1 cellular context compared by ENCODE assay signal in the genomic region with DNA sequence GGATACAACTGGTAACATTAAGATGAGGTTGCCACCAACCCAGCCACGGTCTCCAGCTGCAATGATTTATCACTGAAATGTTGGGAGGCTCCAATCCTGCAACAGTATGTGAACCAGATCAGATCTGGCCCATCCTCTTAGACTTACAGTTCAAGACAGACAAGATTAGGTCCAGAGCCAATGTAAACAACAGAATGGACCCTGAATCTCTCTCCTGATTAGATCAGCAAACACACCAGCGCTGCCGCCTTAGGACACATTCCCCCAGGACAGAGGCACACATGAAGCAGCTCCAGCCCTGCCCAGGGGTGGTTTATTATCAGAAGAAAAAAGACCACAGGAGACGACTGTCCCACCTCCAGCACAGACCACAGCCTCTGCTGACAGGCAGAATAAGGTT.
TF ChIP-seq lines count a peak whose summit lies in the region.

No MANE protein-coding gene starts in this region.

TF ChIP-seq in HepG2, 621 proteins besides CTCF, POLR2A, EP300 and RAD21 (continued from another document):
- TF ChIP-seq, protein P1, sequence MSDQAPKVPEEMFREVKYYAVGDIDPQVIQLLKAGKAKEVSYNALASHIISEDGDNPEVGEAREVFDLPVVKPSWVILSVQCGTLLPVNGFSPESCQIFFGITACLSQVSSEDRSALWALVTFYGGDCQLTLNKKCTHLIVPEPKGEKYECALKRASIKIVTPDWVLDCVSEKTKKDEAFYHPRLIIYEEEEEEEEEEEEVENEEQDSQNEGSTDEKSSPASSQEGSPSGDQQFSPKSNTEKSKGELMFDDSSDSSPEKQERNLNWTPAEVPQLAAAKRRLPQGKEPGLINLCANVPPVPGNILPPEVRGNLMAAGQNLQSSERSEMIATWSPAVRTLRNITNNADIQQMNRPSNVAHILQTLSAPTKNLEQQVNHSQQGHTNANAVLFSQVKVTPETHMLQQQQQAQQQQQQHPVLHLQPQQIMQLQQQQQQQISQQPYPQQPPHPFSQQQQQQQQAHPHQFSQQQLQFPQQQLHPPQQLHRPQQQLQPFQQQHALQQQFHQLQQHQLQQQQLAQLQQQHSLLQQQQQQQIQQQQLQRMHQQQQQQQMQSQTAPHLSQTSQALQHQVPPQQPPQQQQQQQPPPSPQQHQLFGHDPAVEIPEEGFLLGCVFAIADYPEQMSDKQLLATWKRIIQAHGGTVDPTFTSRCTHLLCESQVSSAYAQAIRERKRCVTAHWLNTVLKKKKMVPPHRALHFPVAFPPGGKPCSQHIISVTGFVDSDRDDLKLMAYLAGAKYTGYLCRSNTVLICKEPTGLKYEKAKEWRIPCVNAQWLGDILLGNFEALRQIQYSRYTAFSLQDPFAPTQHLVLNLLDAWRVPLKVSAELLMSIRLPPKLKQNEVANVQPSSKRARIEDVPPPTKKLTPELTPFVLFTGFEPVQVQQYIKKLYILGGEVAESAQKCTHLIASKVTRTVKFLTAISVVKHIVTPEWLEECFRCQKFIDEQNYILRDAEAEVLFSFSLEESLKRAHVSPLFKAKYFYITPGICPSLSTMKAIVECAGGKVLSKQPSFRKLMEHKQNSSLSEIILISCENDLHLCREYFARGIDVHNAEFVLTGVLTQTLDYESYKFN (CRISPR knock-in tag; conservative IDR thresholded peaks at IDR 0.05) = peak; percentile 19; the same call in 1 of the 2 replicates
